Comparison of ENCODE assay signal across 15 cellular contexts in the genomic region with DNA sequence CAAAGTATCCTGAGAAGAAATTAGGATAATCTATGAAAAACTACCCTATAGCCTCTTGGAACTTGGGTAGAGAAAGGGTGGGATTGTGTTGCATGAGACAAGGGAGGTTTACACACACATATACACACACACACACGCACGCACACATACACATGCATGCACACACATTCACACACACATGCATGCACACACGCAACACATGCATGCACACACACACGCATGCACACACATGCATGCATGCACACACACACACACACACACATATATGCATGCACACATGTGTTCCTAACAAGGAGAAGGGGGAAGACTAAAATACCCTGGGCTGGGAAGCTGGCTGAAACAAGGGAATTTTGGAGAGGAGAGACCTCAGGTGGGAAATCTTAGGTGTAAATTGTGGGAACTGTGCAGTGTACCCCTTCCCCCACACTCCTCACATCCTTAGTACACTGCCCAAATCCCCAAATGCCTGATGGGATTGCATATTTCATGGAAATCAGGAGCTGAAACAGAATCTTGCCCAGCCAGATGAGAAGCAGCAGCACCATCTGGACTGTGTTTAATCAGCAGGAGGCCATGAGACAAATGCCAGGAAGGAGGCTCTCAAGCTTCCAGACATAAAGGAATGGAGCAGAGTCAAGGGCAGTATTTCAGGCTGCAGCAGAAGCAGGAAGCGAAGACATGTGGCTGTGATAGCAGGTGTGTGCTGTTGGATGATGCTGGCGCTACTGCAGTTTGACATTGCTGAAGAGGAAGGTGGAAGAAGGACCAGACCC. TPM values are rescaled to one million over a fixed set of nuclear protein-coding genes. Genes with fewer than 3 reads are reported as not detected.
A peak's percentile ranks its signal among the peaks of the same experiment; 100 is the strongest.
DNase-seq lines count a peak whose midpoint lies in the region; ATAC-seq, FAIRE-seq and TF ChIP-seq lines count a peak whose summit lies in the region.
"Had no signal": no experiment of that assay in that cellular context is flagged by ENCODE, and none has a peak within 500 bp of the region (broad histone marks: within the 10 kb centered on the region; RNA-seq: fewer than 3 reads in every experiment).

No MANE protein-coding gene starts in this region.

- POLR2A ChIA-PET in HEK293 (lab: Yijun Ruan, JAX) (interaction anchor here (1.1 kb wide), 1 partner anchor 85 kb away, joined by 3 read pairs; no protein-coding TSS in a partner anchor), GM12878 (lab: Charles Lee) (no interaction called here)

- H4K20me1 ChIP-seq in GM12878 (ENCODE audit: control insufficient read depth, insufficient read depth) = no peaks in the 10 kb centered on the region

- no peak overlapping the region for H3K27ac Mint-ChIP-seq in stimulated activated memory B cell treated with anti-CD40 and anti-IgM and Interleukin-4, amounts not matched to agents 10 μg/mL and 1 μg/mL and 100 μg/mL, for 72 hours
- H3K27ac Mint-ChIP-seq: activated CD4-positive, alpha-beta T cell treated with anti-CD3 and anti-CD28 coated beads, Interleukin-2, amount 10 ng/mL, durations not matched to agents 24 days and 14 days; endodermal cell had no signal

- H3K9me3 ChIP-seq in HEK293 (ENCODE audit: control insufficient read depth, insufficient read depth, low read depth, low read length) (no peaks in the 10 kb centered on the region), GM12878 (replicated peaks; ENCODE audit: control insufficient read depth, insufficient read depth, low read length) (no peaks in the 10 kb centered on the region), adrenal gland (replicated peaks in 1 of 3) (no peaks in the 10 kb centered on the region), upper lobe of left lung (no peaks in the 10 kb centered on the region)
- H3K9me3 ChIP-seq: ascending aorta had no signal

- DNase-seq in NCI-H2196 treated with DMSO at 0.1 percent for 48 hours (lab: John Stamatoyannopoulos, UW; ENCODE audit: unreplicated experiment) = peak; percentile 72
- no peak for DNase-seq in GM12878 (ENCODE audit: low read depth, low spot score)
- DNase-seq in smooth muscle cell of the brain vasculature (ENCODE audit: low read depth, low spot score) = peak; percentile 31
- no peak for DNase-seq in adrenal gland
- no peak for DNase-seq in upper lobe of left lung
- DNase-seq: activated CD4-positive, alpha-beta T cell treated with anti-CD3 and anti-CD28 coated beads, Interleukin-2, amount 10 ng/mL, durations not matched to agents 24 days and 14 days; Calu3; endodermal cell; GOT3; MM.1S; naive B cell; T-helper 1 cell had no signal

- SMC1A ChIA-PET in GM12878 (lab: Charles Lee; ENCODE audit: uncharacterized antibody, unreplicated experiment) = no interaction called here

- CTCF ChIA-PET in HEK293 (lab: Yijun Ruan, JAX) (interaction anchor here (0.6 to 1.5 kb wide), 3 partner anchors 124 to 151 kb away, joined by 3 to 4 read pairs (median 4); no protein-coding TSS in a partner anchor), GM12878 (lab: Yijun Ruan, JAX) (no interaction called here)

- no peak overlapping the region for H3K27ac ChIP-seq in HEK293 (ENCODE audit: extremely low read depth, low read depth, low read length)
- no peak overlapping the region for H3K27ac ChIP-seq in GM12878 (ENCODE audit: control insufficient read depth, insufficient read depth)
- no peak overlapping the region for H3K27ac ChIP-seq in adrenal gland
- no peak overlapping the region for H3K27ac ChIP-seq in upper lobe of left lung
- H3K27ac ChIP-seq: ascending aorta had no signal

- H3K9ac ChIP-seq in GM12878 (ENCODE audit: control insufficient read depth, insufficient read depth, low read length) = no peak overlapping the region

- TF ChIP-seq CTCF in HEK293 (tag by site-specific recombination; IDR thresholded peaks at IDR 0.05) (no peak), GM12878 (IDR thresholded peaks at IDR 0.05 in 2 of 3, conservative IDR thresholded peaks at IDR 0.05 in 1 of 3; ENCODE audit: control insufficient read depth in 2 of 3, extremely low read depth in 1 of 3, insufficient read depth in 1 of 3, low read depth in 3 of 3, low read length in 3 of 3) (no peak), adrenal gland (IDR thresholded peaks at IDR 0.05) (no peak), upper lobe of left lung (IDR thresholded peaks at IDR 0.05) (no peak)

- intact Hi-C loops in GM12878 (cut with micrococcal nuclease; ENCODE audit: unreplicated experiment) = no loop called here
- intact Hi-C loops in adrenal gland (cut with DNase I) = loop anchor here in 1 of 2 donors (10.0 kb wide), 1 partner anchor 123 kb away; no protein-coding TSS in a partner anchor

- no peaks in the 10 kb centered on the region for H3K27me3 Mint-ChIP-seq in stimulated activated memory B cell treated with anti-CD40 and anti-IgM and Interleukin-4, amounts not matched to agents 10 μg/mL and 1 μg/mL and 100 μg/mL, for 72 hours

- no peaks in the 10 kb centered on the region for H3K36me3 Mint-ChIP-seq in stimulated activated memory B cell treated with anti-CD40 and anti-IgM and Interleukin-4, amounts not matched to agents 10 μg/mL and 1 μg/mL and 100 μg/mL, for 72 hours
- H3K36me3 Mint-ChIP-seq: naive B cell had no signal

- TF ChIP-seq POLR2A in GM12878 (IDR thresholded peaks at IDR 0.05; ENCODE audit: low read depth, low read length) = no peak
- TF ChIP-seq POLR2A in adrenal gland (IDR thresholded peaks at IDR 0.05) = no peak
- TF ChIP-seq POLR2A in upper lobe of left lung (IDR thresholded peaks at IDR 0.05) = no peak

- H3K4me1 ChIP-seq in HEK293 (ENCODE audit: control insufficient read depth, insufficient read depth, low read length) = no peaks in the 10 kb centered on the region
- H3K4me1 ChIP-seq in GM12878 (ENCODE audit: control insufficient read depth, insufficient read depth, low read length) = peaks cover 6% of the 10 kb centered on the region; the same call in 1 of the 2 replicates
- H3K4me1 ChIP-seq in adrenal gland (replicated peaks in 1 of 2) = no peaks in the 10 kb centered on the region
- H3K4me1 ChIP-seq in upper lobe of left lung = no peaks in the 10 kb centered on the region
- H3K4me1 ChIP-seq: ascending aorta had no signal

- H2AFZ ChIP-seq in GM12878 (ENCODE audit: control insufficient read depth, low read depth, low read length) = no peak overlapping the region

- 75% methylated on average over 6 of the region's 6 CpGs for WGBS in GM12878 (ENCODE audit: insufficient coverage, insufficient replicate concordance, low lambda C conversion rate, missing lambda C conversion rate)
- WGBS in adrenal gland, 4 donors = 62 to 91% (median 77%) methylated on average over 6 of the region's 6 CpGs
- WGBS in upper lobe of left lung, 2 donors = 76 to 84% methylated on average over 6 of the region's 6 CpGs

- no peak overlapping the region for H3K4me2 ChIP-seq in GM12878 (ENCODE audit: control insufficient read depth, insufficient read depth)

- no peak for TF ChIP-seq RAD21 in GM12878 (IDR thresholded peaks at IDR 0.05; ENCODE audit: insufficient read depth, low read depth, low read length)

- H3K36me3 ChIP-seq in HEK293 (ENCODE audit: control insufficient read depth in 2 of 2, insufficient read depth in 1 of 2, low read length in 2 of 2) (no peaks in the 10 kb centered on the region), GM12878 (ENCODE audit: control insufficient read depth in 2 of 2, insufficient read depth in 2 of 2, low read length in 1 of 2) (no peaks in the 10 kb centered on the region), adrenal gland (replicated peaks in 1 of 2) (no peaks in the 10 kb centered on the region), upper lobe of left lung (no peaks in the 10 kb centered on the region)
- H3K36me3 ChIP-seq: ascending aorta had no signal

- TF ChIP-seq EP300 in GM12878 (IDR thresholded peaks at IDR 0.05; ENCODE audit: borderline replicate concordance in 1 of 2, control insufficient read depth in 1 of 2, low read depth in 2 of 2, low read length in 2 of 2) (no peak), upper lobe of left lung (IDR thresholded peaks at IDR 0.05) (no peak)

- no peak for FAIRE-seq in GM12878 (lab: Jason Lieb, UNC)

- H3K27me3 ChIP-seq in GM12878 (replicated peaks in 1 of 2; ENCODE audit: control insufficient read depth in 2 of 2, insufficient read depth in 2 of 2, low read length in 1 of 2) = no peaks in the 10 kb centered on the region; a peak in 1 of 4 replicates
- no peaks in the 10 kb centered on the region for H3K27me3 ChIP-seq in adrenal gland
- H3K27me3 ChIP-seq in upper lobe of left lung = no peaks in the 10 kb centered on the region
- H3K27me3 ChIP-seq: ascending aorta had no signal

- ATAC-seq in GM12878 (no peak), upper lobe of left lung (ENCODE audit: low FRiP score in 2 of 2) (no peak)
- no peak for ATAC-seq in stimulated activated memory B cell treated with anti-CD40 and anti-IgM and Interleukin-4, amounts not matched to agents 10 μg/mL and 1 μg/mL and 100 μg/mL, for 72 hours

- H3K4me3 ChIP-seq in HEK293 (ENCODE audit: low read depth, low read length) = no peak overlapping the region
- H3K4me3 ChIP-seq in GM12878 = no peak overlapping the region
- H3K4me3 ChIP-seq in adrenal gland = no peak overlapping the region
- no peak overlapping the region for H3K4me3 ChIP-seq in upper lobe of left lung
- H3K4me3 ChIP-seq: ascending aorta had no signal

- no peaks in the 10 kb centered on the region for H3K9me3 Mint-ChIP-seq in stimulated activated memory B cell treated with anti-CD40 and anti-IgM and Interleukin-4, amounts not matched to agents 10 μg/mL and 1 μg/mL and 100 μg/mL, for 72 hours
- H3K9me3 Mint-ChIP-seq: activated CD4-positive, alpha-beta T cell treated with anti-CD3 and anti-CD28 coated beads, Interleukin-2, amount 10 ng/mL, durations not matched to agents 24 days and 14 days; endodermal cell; naive B cell had no signal

- in situ Hi-C loops in GM12878 (cut with MboI) = no loop called here

- H3K4me1 Mint-ChIP-seq in stimulated activated memory B cell treated with anti-CD40 and anti-IgM and Interleukin-4, amounts not matched to agents 10 μg/mL and 1 μg/mL and 100 μg/mL, for 72 hours = peaks cover 8% of the 10 kb centered on the region

- no peaks in the 10 kb centered on the region for H3K79me2 ChIP-seq in GM12878 (ENCODE audit: control insufficient read depth, insufficient read depth, low read length)

- no TSS peak for BruUV-seq in GM12878 (replicated peaks; lab: Mats Ljungman, UMichigan)

- H3K4me3 Mint-ChIP-seq in stimulated activated memory B cell treated with anti-CD40 and anti-IgM and Interleukin-4, amounts not matched to agents 10 μg/mL and 1 μg/mL and 100 μg/mL, for 72 hours = no peak overlapping the region
- H3K4me3 Mint-ChIP-seq: activated CD4-positive, alpha-beta T cell treated with anti-CD3 and anti-CD28 coated beads, Interleukin-2, amount 10 ng/mL, durations not matched to agents 24 days and 14 days; endodermal cell; naive B cell had no signal

- RAD21 ChIA-PET in GM12878 (lab: Charles Lee; ENCODE audit: unreplicated experiment) = no interaction called here

RNA-seq across cellular contexts. Expression of gene POLD3, which starts 14.6 kb away (rescaled TPM):
- 52.1 and 58.0 TPM in 2 replicates for total RNA-seq in GM12878 (2013; cell fraction: nucleolus; rRNA removed)
- total RNA-seq in GM12878 (2014; rRNA removed) = 23.8 and 25.9 TPM in 2 replicates
- 36.0 and 38.3 TPM in 2 replicates for total RNA-seq in GM12878 (2014; rRNA removed; fragmentation: Illumina TruSeq; extraction: Trizol)
- total RNA-seq in GM12878 (2021) = 36.4 and 39.2 TPM in 2 replicates
- polyA plus RNA-seq in GM12878 (2011; ENCODE audit: low read depth) = 13.3 TPM
- polyA plus RNA-seq in GM12878 (2011; rRNA removed) = 63.7 and 66.4 TPM in 2 replicates
- 38.4 and 40.8 TPM in 2 replicates for polyA plus RNA-seq in GM12878 (2011; cell fraction: cytosol; rRNA removed)
- 76.3 and 97.3 TPM in 2 replicates for polyA plus RNA-seq in GM12878 (2011; cell fraction: nucleus; rRNA removed)
- polyA plus RNA-seq in GM12878 (2012) = 13.9 and 16.3 TPM in 2 replicates
- 41.9 and 54.5 TPM in 2 replicates for polyA plus RNA-seq in GM12878 (2014; fragmentation: Illumina TruSeq; extraction: Trizol)
- 10 to 100 TPM; 30.9 to 36.5 TPM for polyA plus RNA-seq in GM12878 (2014; fragmentation: Nextera tagmentation; extraction: Ambion mirVana)
- 25.2 and 29.7 TPM in 2 replicates for polyA plus RNA-seq in GM12878 (2014; rRNA removed)
- 10 to 100 TPM; 60.1 to 62.3 TPM for polyA plus RNA-seq in GM12878 (2016; fragmentation: Nextera tagmentation; extraction: Ambion mirVana)
- 55.2 and 80.0 TPM in 2 replicates for polyA minus RNA-seq in GM12878 (2011; rRNA and poly(A)+ RNA removed)
- polyA minus RNA-seq in GM12878 (2011; cell fraction: cytosol; rRNA and poly(A)+ RNA removed) = 15.9 and 16.1 TPM in 2 replicates
- polyA minus RNA-seq in GM12878 (2011; cell fraction: nucleus; rRNA and poly(A)+ RNA removed) = 23.0 and 34.4 TPM in 2 replicates
- total RNA-seq in adrenal gland = 10 to 100 TPM in 3 of 8 donors, 1 to 10 TPM in 5; 5.4 to 13.6 (median 9.7) TPM
- polyA plus RNA-seq in adrenal gland = 10 to 100 TPM in 1 of 3 donors, 1 to 10 TPM in 2; 3.5 to 14.1 (median 5.6) TPM
- total RNA-seq in upper lobe of left lung = 10 to 100 TPM in 5 of 6 donors, 1 to 10 TPM in 1; 7.4 to 20.8 (median 16.4) TPM

Comparison
In these comparisons a context has a peak if more than half of its experiments do, and no peak if none do; other contexts are left out.
1. DNase-seq: peak in NCI-H2196 treated with DMSO at 0.1 percent for 48 hours (single experiment) and smooth muscle cell of the brain vasculature (single experiment); none in GM12878 (single experiment), adrenal gland (0 of 7) and upper lobe of left lung (0 of 2).